In genomic region chr15:59062985-59063384, GRCh38 we compare ENCODE assay signal across 21 cellular contexts. TPM values are rescaled to one million over a fixed set of nuclear protein-coding genes. Genes with fewer than 3 reads are reported as not detected.
DNase-seq lines count a peak whose midpoint lies in the region; TF ChIP-seq lines count a peak whose summit lies in the region.
"Had no signal": no experiment of that assay in that cellular context is flagged by ENCODE, and none has a peak within 500 bp of the region (broad histone marks: within the 10 kb centered on the region; RNA-seq: fewer than 3 reads in every experiment).

No MANE protein-coding gene starts in this region.

- peaks cover 6% of the 10 kb centered on the region for H3K4me1 Mint-ChIP-seq in T-helper 2 cell treated with Interferon-gamma antibody and Interleukin-4, amounts not matched to agents 5 μg/mL and 100 μg/mL, for 36 hours (ENCODE audit: low read depth)
- H3K4me1 Mint-ChIP-seq: nephron progenitor cell had no signal

- no peak overlapping the region for H3K4me2 ChIP-seq in hepatocyte

- no peaks in the 10 kb centered on the region for H3K27me3 Mint-ChIP-seq in T-helper 2 cell treated with Interferon-gamma antibody and Interleukin-4, amounts not matched to agents 5 μg/mL and 100 μg/mL, for 36 hours (ENCODE audit: low read depth)
- H3K27me3 Mint-ChIP-seq: activated B cell treated with CpG ODN at 0.5 μM for 24 hours had no signal

- no peaks in the 10 kb centered on the region for H3K79me2 ChIP-seq in hepatocyte

- peaks cover 59% of the 10 kb centered on the region for H3K36me3 Mint-ChIP-seq in T-helper 2 cell treated with Interferon-gamma antibody and Interleukin-4, amounts not matched to agents 5 μg/mL and 100 μg/mL, for 36 hours (ENCODE audit: low read depth)

- H3K27ac ChIP-seq in hepatocyte: no peak overlapping the region
- H3K27ac ChIP-seq: prostate gland, thoracic aorta had no signal

- no peaks in the 10 kb centered on the region for H3K27me3 ChIP-seq in hepatocyte
- H3K27me3 ChIP-seq: BLaER1 treated with 17β-estradiol and CSF1 and Interleukin-3, amounts not matched to agents 10 nM and 100 nM had no signal

- H3K36me3 ChIP-seq in hepatocyte (replicated peaks; ENCODE audit: insufficient read depth, low read depth): no peaks in the 10 kb centered on the region
- H3K36me3 ChIP-seq: prostate gland had no signal

- H2AFZ ChIP-seq in hepatocyte: no peak overlapping the region

- no peak overlapping the region for H3K4me3 ChIP-seq in choroid plexus epithelial cell (ENCODE audit: low read depth, low read length)
- H3K4me3 ChIP-seq in skeletal muscle cell (ENCODE audit: low read depth, low read length): no peak overlapping the region
- no peak overlapping the region for H3K4me3 ChIP-seq in hepatocyte
- H3K4me3 ChIP-seq: BLaER1 treated with 17β-estradiol and CSF1 and Interleukin-3, amounts not matched to agents 10 nM and 100 nM; prostate gland; thoracic aorta had no signal

- no peaks in the 10 kb centered on the region for H3K9me2 ChIP-seq in hepatocyte (replicated peaks; ENCODE audit: insufficient read depth)

- H3K4me3 Mint-ChIP-seq in T-helper 2 cell treated with Interferon-gamma antibody and Interleukin-4, amounts not matched to agents 5 μg/mL and 100 μg/mL, for 36 hours: no peak overlapping the region
- H3K4me3 Mint-ChIP-seq: activated B cell treated with CpG ODN at 0.5 μM for 24 hours, nephron progenitor cell had no signal

- no peaks in the 10 kb centered on the region for H3K4me1 ChIP-seq in hepatocyte (ENCODE audit: insufficient read depth)
- H3K4me1 ChIP-seq: prostate gland had no signal

- H3K27ac Mint-ChIP-seq in T-helper 2 cell treated with Interferon-gamma antibody and Interleukin-4, amounts not matched to agents 5 μg/mL and 100 μg/mL, for 36 hours: peak overlapping the region; percentile 22
- H3K27ac Mint-ChIP-seq: activated B cell treated with CpG ODN at 0.5 μM for 24 hours, nephron progenitor cell had no signal

- no peaks in the 10 kb centered on the region for H3K9me3 ChIP-seq in hepatocyte (ENCODE audit: low read depth)
- H3K9me3 ChIP-seq: BLaER1 treated with 17β-estradiol and CSF1 and Interleukin-3, amounts not matched to agents 10 nM and 100 nM; prostate gland; thoracic aorta had no signal

- no peak for DNase-seq in T-helper 2 cell treated with Interferon-gamma antibody and Interleukin-4, amounts not matched to agents 5 μg/mL and 100 μg/mL, for 36 hours (ENCODE audit: low spot score)
- DNase-seq in T-helper 2 cell (no peak), NOMO-1 treated with DMSO at 0.1 percent for 48 hours (lab: John Stamatoyannopoulos, UW; ENCODE audit: unreplicated experiment) (peak; percentile 76), choroid plexus epithelial cell (ENCODE audit: low read depth) (peak; percentile 42), skeletal muscle cell (ENCODE audit: low read depth) (peak; percentile 12), ecto neural progenitor cell (ENCODE audit: low spot score) (no peak), hepatocyte (ENCODE audit: low spot score) (no peak), ureter (ENCODE audit: low spot score) (no peak)
- DNase-seq: activated B cell treated with CpG ODN at 0.5 μM for 24 hours; amniotic stem cell; central memory CD4-positive, alpha-beta T cell; effector memory CD4-positive, alpha-beta T cell; foreskin fibroblast; Kasumi-1; midbrain; NCI-H226; nephron progenitor cell; stimulated activated CD8-positive, alpha-beta memory T cell treated with anti-CD3 and anti-CD28 coated beads, Interleukin-4, amount 100 ng/mL, for 48 hours had no signal

- 86% methylated on average over 3 of the region's 3 CpGs for WGBS in hepatocyte (ENCODE audit: low lambda C conversion rate, missing lambda C conversion rate)

- no peaks in the 10 kb centered on the region for H4K20me1 ChIP-seq in hepatocyte (ENCODE audit: insufficient read depth, poor library complexity, severe bottlenecking)

- H3K9me3 Mint-ChIP-seq in T-helper 2 cell treated with Interferon-gamma antibody and Interleukin-4, amounts not matched to agents 5 μg/mL and 100 μg/mL, for 36 hours: no peaks in the 10 kb centered on the region
- H3K9me3 Mint-ChIP-seq: activated B cell treated with CpG ODN at 0.5 μM for 24 hours, nephron progenitor cell had no signal

- TF ChIP-seq CTCF in choroid plexus epithelial cell (conservative IDR thresholded peaks at IDR 0.05; ENCODE audit: low read depth, low read length) (no peak), hepatocyte (IDR thresholded peaks at IDR 0.05; ENCODE audit: poor library complexity) (no peak)

RNA-seq across cellular contexts. Expression of gene CCNB2, which starts 42.0 kb away (rescaled TPM):
- total RNA-seq in hepatocyte (15.1 and 20.9 TPM in 2 replicates), ureter (0.49 TPM)
- polyA plus RNA-seq in hepatocyte: 15.3 and 18.9 TPM in 2 replicates

Comparison
In these comparisons a context has a peak if more than half of its experiments do, and no peak if none do; other contexts are left out.
1. DNase-seq: peak in NOMO-1 treated with DMSO at 0.1 percent for 48 hours (single experiment), choroid plexus epithelial cell (single experiment) and skeletal muscle cell (single experiment); none in T-helper 2 cell treated with Interferon-gamma antibody and Interleukin-4, amounts not matched to agents 5 μg/mL and 100 μg/mL, for 36 hours (single experiment), T-helper 2 cell (0 of 5), ecto neural progenitor cell (single experiment), hepatocyte (single experiment) and ureter (single experiment).
2. RNA of gene CCNB2, which starts 42.0 kb away (total RNA-seq): 15.1 to 20.9 TPM in hepatocyte; 0.49 TPM in ureter (single experiment); every median in the first group is over 10 times any median in the second.